In the genomic region with DNA sequence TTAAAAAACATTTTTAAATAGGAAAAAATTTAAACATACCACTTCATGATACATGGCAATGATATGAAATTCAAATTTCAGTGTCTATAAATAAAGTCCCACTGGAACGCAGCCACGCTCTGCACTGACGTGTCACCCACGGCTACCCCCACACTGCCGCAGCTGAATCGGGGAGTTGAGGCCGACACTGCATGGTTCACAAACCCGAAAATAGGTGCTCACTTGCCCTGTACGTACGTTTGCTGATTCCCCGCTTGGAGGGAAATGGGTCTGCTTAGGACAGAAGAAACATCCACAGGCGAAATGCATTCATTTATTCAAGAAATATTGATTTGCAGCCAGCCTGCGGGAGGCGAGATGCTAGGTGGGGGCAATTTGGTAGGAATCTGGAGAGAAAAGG, we compare ENCODE assay signal across 23 cellular contexts.
A peak's percentile ranks its signal among the peaks of the same experiment; 100 is the strongest.
DNase-seq lines count a peak whose midpoint lies in the region; ATAC-seq and TF ChIP-seq lines count a peak whose summit lies in the region.
"Had no signal": no experiment of that assay in that cellular context is flagged by ENCODE, and none has a peak within 500 bp of the region (broad histone marks: within the 10 kb centered on the region; RNA-seq: fewer than 3 reads in every experiment).

No MANE protein-coding gene starts in this region.

- H3K27ac ChIP-seq in right atrium auricular region, result no peak overlapping the region
- H3K27ac ChIP-seq: SJCRH30 had no signal

- no peaks in the 10 kb centered on the region for H3K36me3 ChIP-seq in right atrium auricular region
- H3K36me3 ChIP-seq: BE2C, SJCRH30 had no signal

- TF ChIP-seq CTCF in right atrium auricular region (IDR thresholded peaks at IDR 0.05), result no peak

- peaks cover 0 to 13% of the 10 kb centered on the region in 2 donors for H3K9me3 ChIP-seq in right atrium auricular region
- H3K9me3 ChIP-seq: SJCRH30 had no signal

- ATAC-seq in Right ventricle myocardium superior (ENCODE audit: poor library complexity) (no peak), GM21515 (IDR thresholded peaks at IDR 0.05; ENCODE audit: unreplicated experiment) (no peak), HG03095 (IDR thresholded peaks at IDR 0.05; ENCODE audit: unreplicated experiment) (no peak)
- ATAC-seq: HepG2 had no signal

- no peaks in the 10 kb centered on the region for H3K27me3 ChIP-seq in right atrium auricular region
- H3K27me3 ChIP-seq: BE2C had no signal

- DNase-seq in right atrium auricular region (ENCODE audit: low spot score) (peak; percentile 42), Right ventricle myocardium superior (no peak), ecto neural progenitor cell (ENCODE audit: low spot score) (peak; percentile 24), occipital lobe (lab: John Stamatoyannopoulos, UW) (peak; percentile 40), COLO668 (lab: John Stamatoyannopoulos, UW; ENCODE audit: unreplicated experiment) (no peak)
- no peak for DNase-seq in stimulated activated CD4-positive, alpha-beta T cell treated with anti-CD3 and anti-CD28 coated beads, Interleukin-2, amount 100 ng/mL, for 48 hours
- DNase-seq: 8988T; BE2C; Calu3; CD4-positive, alpha-beta memory T cell; DMS53; EL; H7; HFFc6; KG1; MV-4-11; NCI-H187; NCI-H2227 treated with DMSO at 0.1 percent for 48 hours; NCI-H524 treated with DMSO at 0.1 percent for 48 hours; SJCRH30 had no signal

- H3K4me3 ChIP-seq in right atrium auricular region, result no peak overlapping the region
- H3K4me3 ChIP-seq: SJCRH30 had no signal

- no peaks in the 10 kb centered on the region for H3K4me1 ChIP-seq in right atrium auricular region
- H3K4me1 ChIP-seq: BE2C, SJCRH30 had no signal

- intact Hi-C loops in Right ventricle myocardium superior (cut with DNase I), result no loop called here

Comparison
In these comparisons a context has a peak if more than half of its experiments do, and no peak if none do; other contexts are left out.
1. DNase-seq: peak in right atrium auricular region (single experiment), ecto neural progenitor cell (single experiment) and occipital lobe (single experiment); none in Right ventricle myocardium superior (single experiment), stimulated activated CD4-positive, alpha-beta T cell treated with anti-CD3 and anti-CD28 coated beads, Interleukin-2, amount 100 ng/mL, for 48 hours (0 of 2) and COLO668 (single experiment).